Comparison of ENCODE assay signal across 8 cellular contexts in genomic region chr12:93442411-93443340, GRCh38. TPM values are rescaled to one million over a fixed set of nuclear protein-coding genes. Genes with fewer than 3 reads are reported as not detected.
DNase-seq lines count a peak whose midpoint lies in the region; FAIRE-seq and TF ChIP-seq lines count a peak whose summit lies in the region.

No MANE protein-coding gene starts in this region.

- H3K9me3 Mint-ChIP-seq in MCF 10A (ENCODE audit: unreplicated experiment): no peaks in the 10 kb centered on the region

- peak overlapping the region; percentile 99 for H3K4me3 Mint-ChIP-seq in MCF 10A (ENCODE audit: unreplicated experiment)

- peak overlapping the region; percentile 63 for H3K27ac ChIP-seq in urinary bladder (ENCODE audit: low read depth)

- intact Hi-C loops in MCF 10A (cut with micrococcal nuclease) (no loop called here), lower leg skin (cut with DNase I; ENCODE audit: low total_unique reads) (no loop called here)

- H3K27me3 Mint-ChIP-seq in MCF 10A (ENCODE audit: insufficient read depth, unreplicated experiment): no peaks in the 10 kb centered on the region

- no peaks in the 10 kb centered on the region for H3K4me1 ChIP-seq in urinary bladder (ENCODE audit: insufficient read depth)

- 4 to 5% methylated on average over 19 of the region's 19 CpGs for WGBS in lower leg skin, 2 donors
- WGBS in urinary bladder: 5% methylated on average over 19 of the region's 19 CpGs

- peak overlapping the region; percentile 98 for H3K27ac Mint-ChIP-seq in MCF 10A (ENCODE audit: low read depth, unreplicated experiment)

- no peak for FAIRE-seq in D721Med (lab: Jason Lieb, UNC)

- no peak for DNase-seq in AG10803 (ENCODE audit: low read depth)
- DNase-seq in Jurkat, Clone E6-1 (ENCODE audit: low read depth, low spot score): no peak
- DNase-seq in MCF 10A (ENCODE audit: unreplicated experiment): no peak
- no peak for DNase-seq in lower leg skin (ENCODE audit: low spot score in 2 of 2)
- DNase-seq in D721Med (ENCODE audit: insufficient read length, low spot score): no peak
- no peak for DNase-seq in effector CD8-positive, alpha-beta T cell (lab: John Stamatoyannopoulos, UW)
- DNase-seq in stimulated activated CD4-positive, alpha-beta T cell treated with anti-CD3 and anti-CD28 coated beads, Interleukin-2, amount 100 ng/mL, for 48 hours: no peak

- peaks cover 34% of the 10 kb centered on the region for H3K4me1 Mint-ChIP-seq in MCF 10A (ENCODE audit: insufficient read depth, unreplicated experiment)

- CTCF ChIA-PET in MCF 10A (lab: Yijun Ruan, JAX): interaction anchor here (0.6 to 2.1 kb wide), 7 partner anchors 8 to 500 kb away, joined by 3 to 7 read pairs (median 4); partner anchors contain the start of gene MRPL42

- TF ChIP-seq POLR2A in lower leg skin (IDR thresholded peaks at IDR 0.05): no peak

- no peaks in the 10 kb centered on the region for H3K36me3 ChIP-seq in urinary bladder (ENCODE audit: insufficient read depth)

- H3K36me3 Mint-ChIP-seq in MCF 10A (ENCODE audit: insufficient read depth, unreplicated experiment): no peaks in the 10 kb centered on the region

- POLR2A ChIA-PET in MCF 10A (lab: Yijun Ruan, JAX): interaction anchor here (0.6 to 2.1 kb wide), 18 partner anchors 9 to 785 kb away, joined by 3 to 17 read pairs (median 5); partner anchors contain the start of gene MRPL42

- TF ChIP-seq CTCF in AG10803 (conservative IDR thresholded peaks at IDR 0.05; ENCODE audit: low read length) (no peak), MCF 10A (IDR thresholded peaks at IDR 0.05; ENCODE audit: unreplicated experiment) (no peak), lower leg skin (IDR thresholded peaks at IDR 0.05) (no peak), D721Med (IDR thresholded peaks at IDR 0.05; ENCODE audit: insufficient read depth, missing control alignments) (no peak)

- H3K4me3 ChIP-seq in AG10803 (ENCODE audit: low read length): peak overlapping the region; percentile 83
- H3K4me3 ChIP-seq in Jurkat, Clone E6-1 (ENCODE audit: low read length): peak overlapping the region; percentile 85
- peak overlapping the region; percentile 100 for H3K4me3 ChIP-seq in lower leg skin (ENCODE audit: low read depth, poor library complexity, severe bottlenecking)
- H3K4me3 ChIP-seq in urinary bladder (ENCODE audit: low read depth, low read length): peak overlapping the region; percentile 100

- TSS peak; percentile 82 for BruUV-seq in MCF 10A (replicated peaks; lab: Mats Ljungman, UMichigan)

RNA-seq across cellular contexts. Expression of gene UBE2N, which starts 0.9 kb away (rescaled TPM):
- 167 TPM for polyA plus RNA-seq in Jurkat, Clone E6-1 (2012; ENCODE audit: insufficient read depth, insufficient read length)
- total RNA-seq in MCF 10A (2022) (144 and 164 TPM in 2 replicates), lower leg skin (10 to 100 TPM; 22.5 to 44.8 (median 40.6) TPM), urinary bladder (132 TPM)
- polyA plus RNA-seq in urinary bladder: 64.5 TPM

RNA-seq across cellular contexts. Expression of gene MRPL42, which starts 24.6 kb away (rescaled TPM):
- 140 TPM for polyA plus RNA-seq in Jurkat, Clone E6-1 (2012; ENCODE audit: insufficient read depth, insufficient read length)
- 76.9 and 90.2 TPM in 2 replicates for total RNA-seq in MCF 10A (2022)
- total RNA-seq in lower leg skin: 10 to 100 TPM; 43.9 to 58.4 (median 47.7) TPM
- 83.2 TPM for total RNA-seq in urinary bladder
- polyA plus RNA-seq in urinary bladder: 30.6 TPM
